In genomic region chr11:66431871-66432329, GRCh38 we compare ENCODE assay signal across 4 cellular contexts. TPM values are rescaled to one million over a fixed set of nuclear protein-coding genes. Genes with fewer than 3 reads are reported as not detected.
"Had no signal": no experiment of that assay in that cellular context is flagged by ENCODE, and none has a peak within 500 bp of the region (broad histone marks: within the 10 kb centered on the region; RNA-seq: fewer than 3 reads in every experiment).

No MANE protein-coding gene starts in this region.

RNA-seq across cellular contexts. Expression of gene NPAS4, which starts 11.1 kb away (rescaled TPM):
- total RNA-seq: H4, H7, HT-29 had no signal
- polyA plus RNA-seq: IgD-negative memory B cell had no signal
